ENCODE assay signal across 8 cellular contexts in the genomic region with DNA sequence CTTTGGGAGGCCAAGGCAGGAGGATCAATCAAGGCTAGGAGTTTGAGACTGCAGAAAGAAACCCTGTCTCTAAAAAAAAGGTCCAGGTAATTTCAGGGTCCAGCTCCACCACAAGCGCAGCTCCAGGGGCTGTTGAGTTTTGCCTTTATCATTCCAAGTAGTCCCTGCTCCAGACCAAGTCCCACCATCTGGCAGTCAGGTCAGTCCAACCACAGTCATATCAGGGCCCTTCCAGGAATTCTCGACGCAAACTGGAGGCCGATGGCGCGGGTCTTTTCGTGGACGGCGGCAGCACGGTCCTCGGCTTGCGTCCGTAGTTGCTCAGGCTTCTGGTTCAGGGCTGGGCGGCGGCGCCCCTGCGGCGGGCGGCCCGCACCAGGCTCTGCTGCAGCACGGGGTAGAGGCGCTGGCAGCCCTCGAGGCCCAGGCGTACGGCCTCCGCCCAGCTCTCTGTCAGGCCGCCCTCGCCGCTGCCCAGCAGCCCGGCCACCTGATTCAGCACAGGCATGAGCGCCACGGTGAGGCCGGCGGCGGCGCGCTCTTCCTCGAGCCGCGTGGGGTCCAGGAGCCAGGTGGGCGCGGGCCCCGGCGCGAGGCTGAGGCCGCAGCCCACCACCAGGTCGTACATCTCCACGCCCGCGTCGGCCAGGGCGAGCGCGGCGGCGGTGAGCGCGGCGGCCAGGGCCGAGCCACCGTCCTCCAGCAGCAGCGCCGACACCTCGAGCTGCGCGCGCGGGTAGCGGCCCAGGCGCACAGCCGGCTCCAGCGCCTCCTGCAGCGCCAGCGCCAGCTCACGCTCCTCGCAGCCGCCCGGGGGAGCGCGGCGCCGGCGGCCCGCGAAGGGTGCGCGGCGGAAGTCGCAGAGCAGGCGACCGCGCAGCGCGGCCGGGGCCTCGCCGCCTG. TPM values are rescaled to one million over a fixed set of nuclear protein-coding genes. Genes with fewer than 3 reads are reported as not detected.
A peak's percentile ranks its signal among the peaks of the same experiment; 100 is the strongest.
DNase-seq lines count a peak whose midpoint lies in the region; ATAC-seq and TF ChIP-seq lines count a peak whose summit lies in the region.

No MANE protein-coding gene starts in this region.

- 1 to 4% methylated on average over 38 to 97 of the region's 97 CpGs for WGBS in endodermal cell (ENCODE audit: insufficient coverage in 1 of 2, insufficient read length in 1 of 2), 2 experiments

- peak overlapping the region; percentile 74 for H3K9ac ChIP-seq in endodermal cell (ENCODE audit: extremely low read depth, low read length, poor library complexity, severe bottlenecking)

- H3K27me3 ChIP-seq in endodermal cell (ENCODE audit: control insufficient read depth, insufficient read depth, low read length, poor library complexity, severe bottlenecking) (no peaks in the 10 kb centered on the region), mononuclear cell (ENCODE audit: insufficient read depth, low read length) (no peaks in the 10 kb centered on the region), thoracic aorta (replicated peaks; ENCODE audit: insufficient read depth) (no peaks in the 10 kb centered on the region)

- no peak overlapping the region for H3K27ac Mint-ChIP-seq in endodermal cell

- H3K9me3 ChIP-seq in endodermal cell (ENCODE audit: control insufficient read depth, low read length) (no peaks in the 10 kb centered on the region), mononuclear cell (ENCODE audit: low read depth, low read length) (no peaks in the 10 kb centered on the region), thoracic aorta (no peaks in the 10 kb centered on the region)

- peaks cover 40% of the 10 kb centered on the region for H3K36me3 ChIP-seq in endodermal cell (ENCODE audit: control insufficient read depth, insufficient read depth, low read length)
- H3K36me3 ChIP-seq in thoracic aorta, result peaks cover 31% of the 10 kb centered on the region

- H3K27ac ChIP-seq in endodermal cell (ENCODE audit: low read depth, low read length) (peak overlapping the region; percentile 53), thoracic aorta (peak overlapping the region; percentile 53 to 85)

- H3K4me1 Mint-ChIP-seq in endodermal cell, result peaks cover 6% of the 10 kb centered on the region

- DNase-seq in HuH-7 (ENCODE audit: low spot score), result peak; percentile 79
- DNase-seq in endodermal cell, result peak; percentile 78
- DNase-seq in thoracic aorta (ENCODE audit: low spot score), result no peak
- DNase-seq in NOMO-1 treated with dmso at 0.1 percent for 144 hours (lab: John Stamatoyannopoulos, UW; ENCODE audit: unreplicated experiment), result no peak

- H3K4me3 ChIP-seq in GM08714 (ENCODE audit: low read length) (peak overlapping the region; percentile 79), endodermal cell (ENCODE audit: low read length) (peak overlapping the region; percentile 84), mononuclear cell (ENCODE audit: low read length) (peak overlapping the region; percentile 66), thoracic aorta (peak overlapping the region; percentile 94)

- ATAC-seq in GM21576 (IDR thresholded peaks at IDR 0.05; ENCODE audit: unreplicated experiment), result peak; percentile 31
- ATAC-seq in activated CD4-positive, CD25-positive, alpha-beta regulatory T cell treated with anti-CD3 and anti-CD28 coated beads, Interleukin-2, amount 50 U/mL, for 24 hours, result peak; percentile 45 to 52
- ATAC-seq in thoracic aorta (ENCODE audit: insufficient number of reproducible peaks, low FRiP score, low read depth), result peak; percentile 26

- no peaks in the 10 kb centered on the region for H3K9me3 Mint-ChIP-seq in endodermal cell

- no peaks in the 10 kb centered on the region for H3K27me3 Mint-ChIP-seq in endodermal cell (ENCODE audit: insufficient read depth)

- H3K4me1 ChIP-seq in endodermal cell (ENCODE audit: control insufficient read depth, insufficient read depth, low read length) (no peaks in the 10 kb centered on the region), mononuclear cell (ENCODE audit: insufficient read depth, low read length) (peaks cover 25% of the 10 kb centered on the region), thoracic aorta (ENCODE audit: control insufficient read depth in 1 of 2, low read depth in 2 of 2) (peaks cover 14 to 22% of the 10 kb centered on the region in 2 donors)

- H3K36me3 Mint-ChIP-seq in endodermal cell (ENCODE audit: low read depth), result peaks cover 46% of the 10 kb centered on the region

- TF ChIP-seq CTCF in endodermal cell (conservative IDR thresholded peaks at IDR 0.05) (no peak), thoracic aorta (IDR thresholded peaks at IDR 0.05) (no peak)

- H3K4me3 Mint-ChIP-seq in endodermal cell, result peak overlapping the region; percentile 75

RNA-seq across cellular contexts. Expression of gene EXOSC6, which starts 0.7 kb away (rescaled TPM):
- 10 to 100 TPM; 31.1 to 33.6 TPM for total RNA-seq in endodermal cell
- polyA plus RNA-seq in endodermal cell (2013, experiment 1 of 2), result 18.8 TPM
- polyA plus RNA-seq in endodermal cell (2013, experiment 2 of 2), result 17.6 TPM
- 37.4 TPM for total RNA-seq in mononuclear cell
- 10 to 100 TPM; 16.1 to 39.3 TPM for total RNA-seq in thoracic aorta

RNA-seq across cellular contexts. Expression of gene AARS1, which starts 38.3 kb away (rescaled TPM):
- total RNA-seq in endodermal cell, result 100 to 1,000 TPM; 132 to 143 TPM
- polyA plus RNA-seq in endodermal cell (2013, experiment 1 of 2), result 105 TPM
- polyA plus RNA-seq in endodermal cell (2013, experiment 2 of 2), result 82.2 TPM
- 8.8 TPM for total RNA-seq in mononuclear cell
- total RNA-seq in thoracic aorta, result 10 to 100 TPM; 68.0 to 69.4 TPM

RNA-seq across cellular contexts. Expression of gene DDX19B, which starts 48.0 kb away (rescaled TPM):
- 10 to 100 TPM; 39.2 to 43.5 TPM for total RNA-seq in endodermal cell
- polyA plus RNA-seq in endodermal cell (2013, experiment 1 of 2), result 46.2 TPM
- 46.4 TPM for polyA plus RNA-seq in endodermal cell (2013, experiment 2 of 2)
- total RNA-seq in mononuclear cell, result 37.4 TPM
- total RNA-seq in thoracic aorta, result 10 to 100 TPM; 20.7 to 20.8 TPM

Comparison
In these comparisons a context has a peak if more than half of its experiments do, and no peak if none do; other contexts are left out.
1. DNase-seq: peak in HuH-7 (single experiment) and endodermal cell (single experiment); none in thoracic aorta (single experiment) and NOMO-1 treated with dmso at 0.1 percent for 144 hours (single experiment).
2. Peak in every context shown above with its lines, with median percentiles within 50 percentile points of each other: H3K4me3 ChIP-seq and ATAC-seq.